34 cellular contexts compared by ENCODE assay signal in the genomic region with DNA sequence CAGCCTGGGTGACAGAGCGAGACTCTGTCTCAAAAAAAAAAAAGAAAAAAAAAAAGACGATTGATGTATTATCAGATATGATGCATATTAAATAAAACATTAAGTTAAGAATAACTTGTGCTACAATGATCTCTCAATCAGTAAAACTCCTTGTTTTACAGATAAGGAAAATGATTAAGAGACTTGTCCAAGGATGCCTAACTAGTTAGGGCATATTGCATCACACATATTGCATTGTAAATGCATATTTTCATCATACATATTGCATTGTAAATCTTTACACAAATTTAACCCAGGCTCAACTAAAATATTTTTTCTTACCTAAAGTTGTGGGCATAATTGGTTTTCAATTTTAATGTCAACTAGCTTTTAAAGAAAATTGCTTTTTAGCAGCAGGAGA.
"Had no signal": no experiment of that assay in that cellular context is flagged by ENCODE, and none has a peak within 500 bp of the region (broad histone marks: within the 10 kb centered on the region; RNA-seq: fewer than 3 reads in every experiment).

No MANE protein-coding gene starts in this region.

- H3K4me3 ChIP-seq: body of pancreas, coronary artery, dorsolateral prefrontal cortex, esophagus squamous epithelium, gastrocnemius medialis, heart left ventricle had no signal

- H3K27ac Mint-ChIP-seq: activated CD4-positive, alpha-beta memory T cell treated with anti-CD3 and anti-CD28 coated beads for 36 hours; activated CD4-positive, alpha-beta T cell treated with anti-CD3 and anti-CD28 coated beads for 36 hours; activated CD4-positive, alpha-beta T cell treated with anti-CD3 and anti-CD28 coated beads, Interleukin-2, amount 10 ng/mL, durations not matched to agents 24 days and 14 days; activated CD8-positive, alpha-beta memory T cell treated with anti-CD3 and anti-CD28 coated beads, Interleukin-2, amount 10 ng/mL, durations not matched to agents 7 days and 5 days; activated CD8-positive, alpha-beta T cell treated with anti-CD3 and anti-CD28 coated beads, Interleukin-2, amount 10 ng/mL, durations not matched to agents 7 days and 5 days; activated naive CD4-positive, alpha-beta T cell treated with anti-CD3 and anti-CD28 coated beads for 36 hours; activated naive CD4-positive, alpha-beta T cell treated with anti-CD3 and anti-CD28 coated beads, Interleukin-2, amount 50 U/mL, for 24 hours; activated naive CD8-positive, alpha-beta T cell treated with anti-CD3 and anti-CD28 coated beads for 36 hours; activated naive CD8-positive, alpha-beta T cell treated with anti-CD3 and anti-CD28 coated beads, Interleukin-2, amount 50 U/mL, for 24 hours; activated T-helper 1 cell treated with anti-CD3 and anti-CD28 coated beads, Interleukin-12 subunit alpha, Interleukin-12 subunit beta, Interleukin-2, Interleukin-4 antibody, amounts not matched to agents 30 ng/mL and 10 ng/mL and 1 ng/mL, durations not matched to agents 14 hours and 24 hours and 36 hours; activated T-helper 2 cell treated with anti-CD3 and anti-CD28 coated beads, Interferon-gamma antibody, Interleukin-2, Interleukin-4, amounts not matched to agents 10 μg/mL and 5 μg/mL and 100 μg/mL, durations not matched to agents 14 hours and 24 hours and 36 hours; dendritic cell treated with granulocyte-macrophage colony-stimulating factor and Interleukin-4, amounts not matched to agents 40 ng/mL and 50 ng/mL, for 4 days; endodermal cell; T-helper 17 cell; T-helper 2 cell treated with Interferon-gamma antibody and Interleukin-4, amounts not matched to agents 5 μg/mL and 100 μg/mL, for 36 hours had no signal

- H3K9me3 ChIP-seq: body of pancreas, esophagus squamous epithelium, gastrocnemius medialis, heart left ventricle had no signal

- H3K4me1 Mint-ChIP-seq: activated CD4-positive, alpha-beta T cell treated with anti-CD3 and anti-CD28 coated beads for 36 hours; activated CD4-positive, alpha-beta T cell treated with anti-CD3 and anti-CD28 coated beads, Interleukin-2, amount 10 ng/mL, durations not matched to agents 24 days and 14 days; activated CD8-positive, alpha-beta memory T cell treated with anti-CD3 and anti-CD28 coated beads, Interleukin-2, amount 10 ng/mL, durations not matched to agents 7 days and 5 days; activated naive CD8-positive, alpha-beta T cell treated with anti-CD3 and anti-CD28 coated beads, Interleukin-2, amount 50 U/mL, for 24 hours; central memory CD8-positive, alpha-beta T cell; endodermal cell had no signal

- H3K27ac ChIP-seq: body of pancreas, coronary artery, dorsolateral prefrontal cortex, esophagus squamous epithelium, foreskin keratinocyte, gastrocnemius medialis, heart left ventricle had no signal

- H3K27me3 ChIP-seq: body of pancreas, dorsolateral prefrontal cortex, esophagus squamous epithelium, foreskin keratinocyte, gastrocnemius medialis, heart left ventricle had no signal

- H3K9me3 Mint-ChIP-seq: activated CD4-positive, alpha-beta memory T cell treated with anti-CD3 and anti-CD28 coated beads for 36 hours; activated CD4-positive, alpha-beta T cell treated with anti-CD3 and anti-CD28 coated beads, Interleukin-2, amount 10 ng/mL, durations not matched to agents 24 days and 14 days; activated naive CD4-positive, alpha-beta T cell treated with anti-CD3 and anti-CD28 coated beads for 36 hours; activated naive CD4-positive, alpha-beta T cell treated with anti-CD3 and anti-CD28 coated beads, Interleukin-2, amount 50 U/mL, for 24 hours; activated naive CD8-positive, alpha-beta T cell treated with anti-CD3 and anti-CD28 coated beads for 36 hours; activated naive CD8-positive, alpha-beta T cell treated with anti-CD3 and anti-CD28 coated beads, Interleukin-2, amount 50 U/mL, for 24 hours; activated T-helper 1 cell treated with anti-CD3 and anti-CD28 coated beads, Interleukin-12 subunit alpha, Interleukin-12 subunit beta, Interleukin-2, Interleukin-4 antibody, amounts not matched to agents 30 ng/mL and 10 ng/mL and 1 ng/mL, durations not matched to agents 14 hours and 24 hours and 36 hours; activated T-helper 2 cell treated with anti-CD3 and anti-CD28 coated beads, Interferon-gamma antibody, Interleukin-2, Interleukin-4, amounts not matched to agents 10 μg/mL and 5 μg/mL and 100 μg/mL, durations not matched to agents 14 hours and 24 hours and 36 hours; central memory CD8-positive, alpha-beta T cell; dendritic cell treated with granulocyte-macrophage colony-stimulating factor and Interleukin-4, amounts not matched to agents 40 ng/mL and 50 ng/mL, for 4 days; endodermal cell; T-helper 2 cell treated with Interferon-gamma antibody and Interleukin-4, amounts not matched to agents 5 μg/mL and 100 μg/mL, for 36 hours had no signal

- H3K27me3 Mint-ChIP-seq: activated CD4-positive, alpha-beta memory T cell treated with anti-CD3 and anti-CD28 coated beads for 36 hours; activated CD4-positive, alpha-beta T cell treated with anti-CD3 and anti-CD28 coated beads for 36 hours; activated CD4-positive, alpha-beta T cell treated with anti-CD3 and anti-CD28 coated beads, Interleukin-2, amount 10 ng/mL, durations not matched to agents 24 days and 14 days; activated CD8-positive, alpha-beta memory T cell treated with anti-CD3 and anti-CD28 coated beads, Interleukin-2, amount 10 ng/mL, durations not matched to agents 7 days and 5 days; activated naive CD4-positive, alpha-beta T cell treated with anti-CD3 and anti-CD28 coated beads, Interleukin-2, amount 50 U/mL, for 24 hours; activated naive CD8-positive, alpha-beta T cell treated with anti-CD3 and anti-CD28 coated beads for 36 hours; activated naive CD8-positive, alpha-beta T cell treated with anti-CD3 and anti-CD28 coated beads, Interleukin-2, amount 50 U/mL, for 24 hours; central memory CD8-positive, alpha-beta T cell; dendritic cell treated with granulocyte-macrophage colony-stimulating factor and Interleukin-4, amounts not matched to agents 40 ng/mL and 50 ng/mL, for 4 days; T-helper 17 cell had no signal

- H3K4me3 Mint-ChIP-seq: activated CD4-positive, alpha-beta memory T cell treated with anti-CD3 and anti-CD28 coated beads for 36 hours; activated CD4-positive, alpha-beta T cell treated with anti-CD3 and anti-CD28 coated beads for 36 hours; activated CD4-positive, alpha-beta T cell treated with anti-CD3 and anti-CD28 coated beads, Interleukin-2, amount 10 ng/mL, durations not matched to agents 24 days and 14 days; activated CD8-positive, alpha-beta memory T cell treated with anti-CD3 and anti-CD28 coated beads, Interleukin-2, amount 10 ng/mL, durations not matched to agents 7 days and 5 days; activated CD8-positive, alpha-beta T cell treated with anti-CD3 and anti-CD28 coated beads, Interleukin-2, amount 10 ng/mL, durations not matched to agents 7 days and 5 days; activated naive CD4-positive, alpha-beta T cell treated with anti-CD3 and anti-CD28 coated beads for 36 hours; activated naive CD4-positive, alpha-beta T cell treated with anti-CD3 and anti-CD28 coated beads, Interleukin-2, amount 50 U/mL, for 24 hours; activated naive CD8-positive, alpha-beta T cell treated with anti-CD3 and anti-CD28 coated beads for 36 hours; activated naive CD8-positive, alpha-beta T cell treated with anti-CD3 and anti-CD28 coated beads, Interleukin-2, amount 50 U/mL, for 24 hours; activated T-helper 1 cell treated with anti-CD3 and anti-CD28 coated beads, Interleukin-12 subunit alpha, Interleukin-12 subunit beta, Interleukin-2, Interleukin-4 antibody, amounts not matched to agents 30 ng/mL and 10 ng/mL and 1 ng/mL, durations not matched to agents 14 hours and 24 hours and 36 hours; central memory CD8-positive, alpha-beta T cell; dendritic cell treated with granulocyte-macrophage colony-stimulating factor and Interleukin-4, amounts not matched to agents 40 ng/mL and 50 ng/mL, for 4 days; endodermal cell; T-helper 17 cell; T-helper 2 cell treated with Interferon-gamma antibody and Interleukin-4, amounts not matched to agents 5 μg/mL and 100 μg/mL, for 36 hours had no signal

- ATAC-seq: activated CD4-positive, alpha-beta T cell treated with anti-CD3 and anti-CD28 coated beads for 36 hours; activated CD8-positive, alpha-beta memory T cell treated with anti-CD3 and anti-CD28 coated beads, Interleukin-2, amount 10 ng/mL, durations not matched to agents 7 days and 5 days; activated CD8-positive, alpha-beta T cell treated with anti-CD3 and anti-CD28 coated beads, Interleukin-2, amount 10 ng/mL, durations not matched to agents 7 days and 5 days; activated naive CD8-positive, alpha-beta T cell treated with anti-CD3 and anti-CD28 coated beads, Interleukin-2, amount 50 U/mL, for 24 hours; body of pancreas; foreskin keratinocyte; gastrocnemius medialis; heart left ventricle; T-helper 17 cell had no signal

- DNase-seq: activated CD4-positive, alpha-beta memory T cell treated with anti-CD3 and anti-CD28 coated beads for 36 hours; activated CD4-positive, alpha-beta T cell treated with anti-CD3 and anti-CD28 coated beads for 36 hours; activated CD4-positive, alpha-beta T cell treated with anti-CD3 and anti-CD28 coated beads, Interleukin-2, amount 10 ng/mL, durations not matched to agents 24 days and 14 days; activated CD4-positive, CD25-positive, alpha-beta regulatory T cell; activated CD4-positive, CD25-positive, alpha-beta regulatory T cell treated with anti-CD3 and anti-CD28 coated beads, Interleukin-2, amount 50 U/mL, for 72 hours; activated CD8-positive, alpha-beta memory T cell treated with anti-CD3 and anti-CD28 coated beads, Interleukin-2, amount 10 ng/mL, durations not matched to agents 7 days and 5 days; activated CD8-positive, alpha-beta memory T cell treated with anti-CD3 and anti-CD28 coated beads, Interleukin-2, amount 50 U/mL, for 4 hours; activated CD8-positive, alpha-beta T cell treated with anti-CD3 and anti-CD28 coated beads, Interleukin-2, amount 10 ng/mL, durations not matched to agents 7 days and 5 days; activated effector memory CD4-positive, alpha-beta T cell treated with anti-CD3 and anti-CD28 coated beads, Interleukin-2, amount 50 U/mL, for 16 hours; activated naive CD4-positive, alpha-beta T cell treated with anti-CD3 and anti-CD28 coated beads for 36 hours; activated naive CD8-positive, alpha-beta T cell treated with anti-CD3 and anti-CD28 coated beads for 36 hours; activated naive CD8-positive, alpha-beta T cell treated with anti-CD3 and anti-CD28 coated beads, Interleukin-2, amount 50 U/mL, for 24 hours; activated T-cell treated with anti-CD3 and anti-CD28 coated beads, Interleukin-2, amount 50 U/mL, for 1 hour; activated T-cell treated with anti-CD3 and anti-CD28 coated beads, Interleukin-2, amount 50 U/mL, for 48 hours; amygdala; aorta; body of pancreas; dorsolateral prefrontal cortex; effector memory CD4-positive, alpha-beta T cell; endodermal cell; esophagus squamous epithelium; foreskin keratinocyte; gastrocnemius medialis; glutamatergic neuron; heart left ventricle; T-helper 17 cell; T1000 had no signal

- H3K4me1 ChIP-seq: body of pancreas, esophagus squamous epithelium, foreskin keratinocyte, gastrocnemius medialis, heart left ventricle had no signal
